8 cellular contexts compared by ENCODE assay signal in genomic region chr18:24015897-24016631, GRCh38.
A peak's percentile ranks its signal among the peaks of the same experiment; 100 is the strongest.
DNase-seq lines count a peak whose midpoint lies in the region; ATAC-seq and TF ChIP-seq lines count a peak whose summit lies in the region.

No MANE protein-coding gene starts in this region.

- ATAC-seq in GM21447 (IDR thresholded peaks at IDR 0.05; ENCODE audit: unreplicated experiment), result no peak

- no peak for TF ChIP-seq CTCF in brain microvascular endothelial cell (IDR thresholded peaks at IDR 0.05; ENCODE audit: low read depth, low read length, missing control alignments)

- H3K27me3 ChIP-seq in ACC112 (ENCODE audit: insufficient read depth, low read length), result no peaks in the 10 kb centered on the region
- H3K27me3 ChIP-seq in HAP-1 (ENCODE audit: low read depth), result 0 out of 2 replicates have a peak, but pooled peaks cover 2% of the 10 kb centered on the region
- no peaks in the 10 kb centered on the region for H3K27me3 ChIP-seq in brain microvascular endothelial cell (replicated peaks)
- H3K27me3 ChIP-seq in mucosa of rectum (ENCODE audit: control insufficient read depth in 2 of 2, insufficient read depth in 2 of 2, low read length in 2 of 2), result no peaks in the 10 kb centered on the region

- H3K9ac ChIP-seq in mucosa of rectum (ENCODE audit: low read depth in 1 of 2, low read length in 2 of 2), result peak overlapping the region in 1 of 2 donors; percentile 43

- H3K4me1 ChIP-seq in ACC112 (ENCODE audit: control insufficient read depth, insufficient read depth, low read length, unreplicated experiment) (peaks cover 13% of the 10 kb centered on the region), HAP-1 (peaks cover 10% of the 10 kb centered on the region), mucosa of rectum (ENCODE audit: control insufficient read depth in 2 of 2, insufficient read depth in 2 of 2, low read length in 2 of 2) (peaks cover 0 to 7% of the 10 kb centered on the region in 2 donors)

- no peaks in the 10 kb centered on the region for H3K9me3 ChIP-seq in HAP-1
- no peaks in the 10 kb centered on the region for H3K9me3 ChIP-seq in mucosa of rectum (ENCODE audit: control insufficient read depth in 2 of 2, low read length in 2 of 2)

- no peaks in the 10 kb centered on the region for H3K36me3 ChIP-seq in ACC112 (ENCODE audit: insufficient read depth, low read length)
- no peaks in the 10 kb centered on the region; the same call in 1 of the 2 replicates for H3K36me3 ChIP-seq in HAP-1 (replicated peaks)
- no peaks in the 10 kb centered on the region for H3K36me3 ChIP-seq in brain microvascular endothelial cell (replicated peaks)
- H3K36me3 ChIP-seq in mucosa of rectum (ENCODE audit: control insufficient read depth in 2 of 2, insufficient read depth in 2 of 2, low read length in 2 of 2), result no peaks in the 10 kb centered on the region

- H3K79me2 ChIP-seq in ACC112 (ENCODE audit: control insufficient read depth, insufficient read depth, low read length, unreplicated experiment), result peaks cover 45% of the 10 kb centered on the region

- DNase-seq in HAP-1 (ENCODE audit: low spot score in 2 of 2) (no peak), brain microvascular endothelial cell (no peak), SIG-M5 (lab: John Stamatoyannopoulos, UW) (no peak), SKM-1 (lab: John Stamatoyannopoulos, UW; ENCODE audit: unreplicated experiment) (no peak), globus pallidus (ENCODE audit: low spot score) (no peak)

- H3K4me3 ChIP-seq in ACC112 (ENCODE audit: low read depth, low read length), result peak overlapping the region; percentile 93
- H3K4me3 ChIP-seq in HAP-1, result peak overlapping the region; percentile 69
- H3K4me3 ChIP-seq in brain microvascular endothelial cell (ENCODE audit: low read depth, low read length), result peak overlapping the region; percentile 81
- H3K4me3 ChIP-seq in mucosa of rectum (ENCODE audit: low read length in 2 of 2), result peak overlapping the region; percentile 73 to 76

- H2AFZ ChIP-seq in ACC112 (ENCODE audit: low read length, unreplicated experiment), result peak overlapping the region; percentile 48

- in situ Hi-C loops in HAP-1 (cut with MboI; ENCODE audit: low sequenced_read_pairs), result no loop called here
- in situ Hi-C loops in brain microvascular endothelial cell (cut with HindIII; ENCODE audit: low pct_ligation_motif_present, low sequenced_read_pairs), result no loop called here

- H3K27ac ChIP-seq in ACC112 (ENCODE audit: low read depth, low read length) (no peak overlapping the region; the same call in 1 of the 2 replicates), brain microvascular endothelial cell (no peak overlapping the region), mucosa of rectum (ENCODE audit: low read depth in 2 of 2, low read length in 2 of 2) (no peak overlapping the region)
